1 cellular context compared by ENCODE assay signal in the genomic region with DNA sequence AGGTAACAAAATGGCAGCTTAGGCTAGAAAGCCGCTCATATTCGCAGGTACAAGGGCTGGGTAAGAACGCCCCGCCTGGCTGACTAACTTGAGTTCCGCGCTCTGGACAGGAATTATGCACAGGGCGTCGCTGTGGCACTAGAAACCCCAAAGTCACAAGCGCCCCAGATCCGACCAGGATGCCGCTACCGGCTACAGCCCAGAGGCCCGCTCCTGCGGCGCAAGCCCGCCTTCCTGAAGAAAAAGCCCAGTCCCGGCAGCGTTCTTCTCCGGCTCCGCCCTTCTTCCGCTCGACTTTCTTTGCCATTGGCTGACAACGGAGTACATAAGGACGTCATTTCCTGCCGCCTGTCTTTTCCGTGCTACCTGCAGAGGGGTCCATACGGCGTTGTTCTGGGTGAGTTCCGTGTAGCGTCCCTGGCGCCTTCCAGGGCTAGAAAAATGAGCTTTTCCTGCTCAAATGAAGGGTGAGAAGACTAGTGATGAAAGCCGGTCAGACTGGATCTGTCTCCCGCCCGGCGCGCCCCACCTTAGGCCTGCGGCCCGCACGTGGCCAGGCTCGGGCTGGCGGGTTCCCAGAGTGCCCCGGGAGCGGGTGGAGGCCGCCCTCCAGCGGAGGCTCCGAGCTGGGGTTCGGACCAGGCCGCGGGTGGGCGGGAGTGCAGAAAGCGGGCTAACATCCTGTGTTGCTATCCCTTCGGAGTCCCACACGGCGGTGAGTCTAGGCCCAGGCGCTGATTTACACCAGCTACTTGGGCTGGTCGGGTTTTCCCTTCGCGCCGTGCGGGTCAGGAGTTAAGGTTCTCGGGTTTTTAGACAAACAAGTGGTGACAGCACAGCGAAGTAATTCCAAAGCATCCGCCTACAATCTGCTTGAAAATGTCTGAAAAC.
TF ChIP-seq lines count a peak whose summit lies in the region.

TSS of gene RPSA (plus strand) at position 353 of the 891 bp plus-strand sequence. CDS start 934 bp downstream, outside the sequence.

TF ChIP-seq in HepG2, 621 proteins besides CTCF, POLR2A, EP300 and RAD21 (continued from another document and continues in another):
- peak; percentile 72; the same call in 1 of the 2 replicates for TF ChIP-seq MEIS2 (CRISPR knock-in tag; IDR thresholded peaks at IDR 0.05)
- no peak; the same call in 1 of the 2 replicates for TF ChIP-seq ZNF431 (CRISPR knock-in tag; IDR thresholded peaks at IDR 0.05; ENCODE audit: borderline replicate concordance, low read depth)
- TF ChIP-seq, protein P1, sequence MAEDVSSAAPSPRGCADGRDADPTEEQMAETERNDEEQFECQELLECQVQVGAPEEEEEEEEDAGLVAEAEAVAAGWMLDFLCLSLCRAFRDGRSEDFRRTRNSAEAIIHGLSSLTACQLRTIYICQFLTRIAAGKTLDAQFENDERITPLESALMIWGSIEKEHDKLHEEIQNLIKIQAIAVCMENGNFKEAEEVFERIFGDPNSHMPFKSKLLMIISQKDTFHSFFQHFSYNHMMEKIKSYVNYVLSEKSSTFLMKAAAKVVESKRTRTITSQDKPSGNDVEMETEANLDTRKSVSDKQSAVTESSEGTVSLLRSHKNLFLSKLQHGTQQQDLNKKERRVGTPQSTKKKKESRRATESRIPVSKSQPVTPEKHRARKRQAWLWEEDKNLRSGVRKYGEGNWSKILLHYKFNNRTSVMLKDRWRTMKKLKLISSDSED (CRISPR knock-in tag; IDR thresholded peaks at IDR 0.05) = no peak
- TF ChIP-seq KLF12 (CRISPR knock-in tag; IDR thresholded peaks at IDR 0.05; ENCODE audit: borderline replicate concordance) = peak; percentile 78; the same call in 1 of the 2 replicates
- TF ChIP-seq, protein P2, sequence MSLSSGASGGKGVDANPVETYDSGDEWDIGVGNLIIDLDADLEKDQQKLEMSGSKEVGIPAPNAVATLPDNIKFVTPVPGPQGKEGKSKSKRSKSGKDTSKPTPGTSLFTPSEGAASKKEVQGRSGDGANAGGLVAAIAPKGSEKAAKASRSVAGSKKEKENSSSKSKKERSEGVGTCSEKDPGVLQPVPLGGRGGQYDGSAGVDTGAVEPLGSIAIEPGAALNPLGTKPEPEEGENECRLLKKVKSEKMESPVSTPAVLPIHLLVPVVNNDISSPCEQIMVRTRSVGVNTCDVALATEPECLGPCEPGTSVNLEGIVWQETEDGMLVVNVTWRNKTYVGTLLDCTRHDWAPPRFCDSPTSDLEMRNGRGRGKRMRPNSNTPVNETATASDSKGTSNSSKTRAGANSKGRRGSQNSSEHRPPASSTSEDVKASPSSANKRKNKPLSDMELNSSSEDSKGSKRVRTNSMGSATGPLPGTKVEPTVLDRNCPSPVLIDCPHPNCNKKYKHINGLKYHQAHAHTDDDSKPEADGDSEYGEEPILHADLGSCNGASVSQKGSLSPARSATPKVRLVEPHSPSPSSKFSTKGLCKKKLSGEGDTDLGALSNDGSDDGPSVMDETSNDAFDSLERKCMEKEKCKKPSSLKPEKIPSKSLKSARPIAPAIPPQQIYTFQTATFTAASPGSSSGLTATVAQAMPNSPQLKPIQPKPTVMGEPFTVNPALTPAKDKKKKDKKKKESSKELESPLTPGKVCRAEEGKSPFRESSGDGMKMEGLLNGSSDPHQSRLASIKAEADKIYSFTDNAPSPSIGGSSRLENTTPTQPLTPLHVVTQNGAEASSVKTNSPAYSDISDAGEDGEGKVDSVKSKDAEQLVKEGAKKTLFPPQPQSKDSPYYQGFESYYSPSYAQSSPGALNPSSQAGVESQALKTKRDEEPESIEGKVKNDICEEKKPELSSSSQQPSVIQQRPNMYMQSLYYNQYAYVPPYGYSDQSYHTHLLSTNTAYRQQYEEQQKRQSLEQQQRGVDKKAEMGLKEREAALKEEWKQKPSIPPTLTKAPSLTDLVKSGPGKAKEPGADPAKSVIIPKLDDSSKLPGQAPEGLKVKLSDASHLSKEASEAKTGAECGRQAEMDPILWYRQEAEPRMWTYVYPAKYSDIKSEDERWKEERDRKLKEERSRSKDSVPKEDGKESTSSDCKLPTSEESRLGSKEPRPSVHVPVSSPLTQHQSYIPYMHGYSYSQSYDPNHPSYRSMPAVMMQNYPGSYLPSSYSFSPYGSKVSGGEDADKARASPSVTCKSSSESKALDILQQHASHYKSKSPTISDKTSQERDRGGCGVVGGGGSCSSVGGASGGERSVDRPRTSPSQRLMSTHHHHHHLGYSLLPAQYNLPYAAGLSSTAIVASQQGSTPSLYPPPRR (CRISPR knock-in tag; IDR thresholded peaks at IDR 0.05; ENCODE audit: borderline replicate concordance) = peak; percentile 44; the same call in 1 of the 2 replicates
- TF ChIP-seq, protein P3, sequence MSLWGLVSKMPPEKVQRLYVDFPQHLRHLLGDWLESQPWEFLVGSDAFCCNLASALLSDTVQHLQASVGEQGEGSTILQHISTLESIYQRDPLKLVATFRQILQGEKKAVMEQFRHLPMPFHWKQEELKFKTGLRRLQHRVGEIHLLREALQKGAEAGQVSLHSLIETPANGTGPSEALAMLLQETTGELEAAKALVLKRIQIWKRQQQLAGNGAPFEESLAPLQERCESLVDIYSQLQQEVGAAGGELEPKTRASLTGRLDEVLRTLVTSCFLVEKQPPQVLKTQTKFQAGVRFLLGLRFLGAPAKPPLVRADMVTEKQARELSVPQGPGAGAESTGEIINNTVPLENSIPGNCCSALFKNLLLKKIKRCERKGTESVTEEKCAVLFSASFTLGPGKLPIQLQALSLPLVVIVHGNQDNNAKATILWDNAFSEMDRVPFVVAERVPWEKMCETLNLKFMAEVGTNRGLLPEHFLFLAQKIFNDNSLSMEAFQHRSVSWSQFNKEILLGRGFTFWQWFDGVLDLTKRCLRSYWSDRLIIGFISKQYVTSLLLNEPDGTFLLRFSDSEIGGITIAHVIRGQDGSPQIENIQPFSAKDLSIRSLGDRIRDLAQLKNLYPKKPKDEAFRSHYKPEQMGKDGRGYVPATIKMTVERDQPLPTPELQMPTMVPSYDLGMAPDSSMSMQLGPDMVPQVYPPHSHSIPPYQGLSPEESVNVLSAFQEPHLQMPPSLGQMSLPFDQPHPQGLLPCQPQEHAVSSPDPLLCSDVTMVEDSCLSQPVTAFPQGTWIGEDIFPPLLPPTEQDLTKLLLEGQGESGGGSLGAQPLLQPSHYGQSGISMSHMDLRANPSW (CRISPR knock-in tag; IDR thresholded peaks at IDR 0.05; ENCODE audit: borderline replicate concordance) = no peak
- TF ChIP-seq HDAC2 (CRISPR knock-in tag; IDR thresholded peaks at IDR 0.05) = peak; percentile 54; the same call in 1 of the 2 replicates
- TF ChIP-seq ZNF772 (CRISPR knock-in tag; IDR thresholded peaks at IDR 0.05) = no peak; the same call in 1 of the 2 replicates
- peak; percentile 75 for TF ChIP-seq KDM2A (CRISPR knock-in tag; IDR thresholded peaks at IDR 0.05; ENCODE audit: borderline replicate concordance, low read depth)
- peak; percentile 91; the same call in 1 of the 2 replicates for TF ChIP-seq ZNF564 (CRISPR knock-in tag; IDR thresholded peaks at IDR 0.05)
- TF ChIP-seq ARID5B (CRISPR knock-in tag; IDR thresholded peaks at IDR 0.05) = peak; percentile 33; the same call in 1 of the 2 replicates
- TF ChIP-seq ZNF788 (CRISPR knock-in tag; IDR thresholded peaks at IDR 0.05; ENCODE audit: borderline replicate concordance) = peak; percentile 85
- TF ChIP-seq FOSL2 (CRISPR knock-in tag; IDR thresholded peaks at IDR 0.05) = no peak
- TF ChIP-seq PRDM15 (CRISPR knock-in tag; IDR thresholded peaks at IDR 0.05) = no peak
- TF ChIP-seq ZNF850 (CRISPR knock-in tag; conservative IDR thresholded peaks at IDR 0.05) = no peak
- TF ChIP-seq ZNF12 (CRISPR knock-in tag; IDR thresholded peaks at IDR 0.05) = peak; percentile 23; the same call in 1 of the 2 replicates
- no peak for TF ChIP-seq SMARCE1 (IDR thresholded peaks at IDR 0.05; ENCODE audit: borderline replicate concordance)
- TF ChIP-seq, protein P4, sequence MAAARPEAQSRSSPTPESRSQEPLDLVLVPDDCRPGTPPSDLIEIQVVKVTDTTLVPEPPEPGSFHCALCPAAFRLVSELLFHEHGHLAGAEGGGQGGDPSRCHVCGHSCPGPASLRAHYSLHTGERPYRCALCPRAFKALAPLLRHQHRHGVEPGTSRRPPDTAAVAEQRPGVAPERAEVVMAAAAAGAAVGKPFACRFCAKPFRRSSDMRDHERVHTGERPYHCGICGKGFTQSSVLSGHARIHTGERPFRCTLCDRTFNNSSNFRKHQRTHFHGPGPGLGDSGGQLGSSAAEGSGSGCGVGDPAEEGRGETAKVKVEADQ (CRISPR knock-in tag; IDR thresholded peaks at IDR 0.05; ENCODE audit: borderline replicate concordance) = peak; percentile 86
- no peak for TF ChIP-seq NPAS2 (CRISPR knock-in tag; IDR thresholded peaks at IDR 0.05; ENCODE audit: borderline replicate concordance)
- TF ChIP-seq ISL2 (CRISPR knock-in tag; IDR thresholded peaks at IDR 0.05) = peak; percentile 50
- TF ChIP-seq SMYD3 (CRISPR knock-in tag; IDR thresholded peaks at IDR 0.05) = peak; percentile 43; the same call in 1 of the 2 replicates
- TF ChIP-seq MIER3 (CRISPR knock-in tag; IDR thresholded peaks at IDR 0.05; ENCODE audit: borderline replicate concordance) = peak; percentile 64
- TF ChIP-seq LRRFIP1 (CRISPR knock-in tag; conservative IDR thresholded peaks at IDR 0.05) = no peak
- TF ChIP-seq ZNF720 (CRISPR knock-in tag; IDR thresholded peaks at IDR 0.05) = no peak
- TF ChIP-seq HIC2 (CRISPR knock-in tag; IDR thresholded peaks at IDR 0.05; ENCODE audit: low read depth) = peak; percentile 54; the same call in 1 of the 2 replicates
- peak; percentile 53; the same call in 1 of the 2 replicates for TF ChIP-seq PPARG (CRISPR knock-in tag; conservative IDR thresholded peaks at IDR 0.05)
